20 cellular contexts compared by ENCODE assay signal in the genomic region with DNA sequence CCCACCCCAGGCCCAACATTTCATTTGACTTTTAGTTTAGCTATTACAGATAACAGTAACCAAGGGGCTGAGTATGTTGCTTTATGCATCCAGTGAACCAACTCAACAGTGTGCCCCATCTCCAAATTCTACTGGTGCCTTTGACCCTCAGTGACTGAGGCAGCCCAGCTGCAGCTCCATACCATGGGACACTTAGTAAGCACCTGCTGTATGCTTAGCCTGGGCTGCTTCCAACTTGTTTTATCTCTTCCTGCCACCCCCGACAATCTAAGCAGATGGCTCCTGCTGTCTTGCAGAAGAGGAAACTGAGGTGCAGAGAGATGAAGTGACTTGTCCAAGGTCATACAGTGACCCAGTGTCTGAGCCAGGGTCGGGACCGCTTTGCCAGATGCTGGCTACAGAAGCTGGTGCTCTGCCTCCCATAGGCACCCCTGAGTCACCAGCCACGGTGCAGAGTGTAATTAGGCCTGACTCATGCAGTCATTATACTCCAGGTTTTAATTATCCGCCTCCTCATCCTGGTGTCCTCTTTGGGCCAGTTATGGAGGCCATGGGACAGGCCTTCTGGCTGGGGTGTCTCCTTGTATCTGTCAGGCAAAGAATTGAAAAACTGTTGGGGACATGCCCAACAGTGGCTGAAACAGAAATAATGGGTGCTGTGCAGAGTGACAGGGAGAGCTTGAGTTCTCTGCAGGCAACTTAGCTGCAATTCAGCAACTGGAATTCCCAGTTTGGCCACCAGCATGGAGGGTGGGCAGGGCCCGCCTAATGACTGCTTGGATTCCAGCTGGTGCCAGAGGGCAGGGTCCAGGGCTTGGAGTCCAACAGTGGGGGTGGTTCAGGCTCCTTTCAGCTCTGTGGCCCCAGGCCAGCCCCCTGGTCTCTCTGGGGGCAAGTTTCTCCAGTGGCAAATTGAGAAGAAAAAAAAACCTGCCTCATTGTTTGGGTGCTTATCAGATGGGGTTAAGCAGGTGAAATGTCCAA. TPM values are rescaled to one million over a fixed set of nuclear protein-coding genes. Genes with fewer than 3 reads are reported as not detected.
DNase-seq lines count a peak whose midpoint lies in the region; ATAC-seq, FAIRE-seq and TF ChIP-seq lines count a peak whose summit lies in the region.
"Had no signal": no experiment of that assay in that cellular context is flagged by ENCODE, and none has a peak within 500 bp of the region (broad histone marks: within the 10 kb centered on the region; RNA-seq: fewer than 3 reads in every experiment).

No MANE protein-coding gene starts in this region.

- TF ChIP-seq CTCF in WTC11 (IDR thresholded peaks at IDR 0.05) (no peak), kidney (IDR thresholded peaks at IDR 0.05; ENCODE audit: borderline replicate concordance, extremely low read depth, insufficient read depth) (no peak)

- H3K4me1 Mint-ChIP-seq in WTC11: peaks cover 39% of the 10 kb centered on the region

- no peak overlapping the region for H3K4me3 Mint-ChIP-seq in WTC11

- CTCF ChIA-PET in WTC11 (lab: Charles Lee): interaction anchor here (0.6 to 2.5 kb wide), 5 partner anchors 12 to 35 kb away, joined by 3 to 8 read pairs (median 3); a partner anchor contains a TSS

- POLR2A ChIA-PET in WTC11 (lab: Charles Lee): no interaction called here

- no peak for ATAC-seq in WTC11
- ATAC-seq in HG02763 (IDR thresholded peaks at IDR 0.05; ENCODE audit: unreplicated experiment): no peak
- ATAC-seq: A549 had no signal

- no peaks in the 10 kb centered on the region for H3K4me1 ChIP-seq in kidney (ENCODE audit: control insufficient read depth in 1 of 2, insufficient read depth in 1 of 2, low read depth in 1 of 2, low read length in 2 of 2)
- H3K4me1 ChIP-seq: A549, Peyer's patch had no signal

- intact Hi-C loops in kidney (cut with DNase I): no loop called here

- FAIRE-seq in kidney (lab: Jason Lieb, UNC): no peak
- FAIRE-seq in RCC 7860 (lab: Jason Lieb, UNC): no peak
- FAIRE-seq: A549 had no signal

- H3K36me3 ChIP-seq in kidney (ENCODE audit: control insufficient read depth in 1 of 2, insufficient read depth in 2 of 2, low read length in 2 of 2): no peaks in the 10 kb centered on the region
- H3K36me3 ChIP-seq: Peyer's patch, SJSA1 had no signal

- H3K36me3 Mint-ChIP-seq in WTC11: no peaks in the 10 kb centered on the region

- H3K27ac ChIP-seq in kidney (ENCODE audit: low read depth in 2 of 2, low read length in 2 of 2): no peak overlapping the region
- H3K27ac ChIP-seq: A549, HL-60, Peyer's patch, SJSA1 had no signal

- H3K9me3 ChIP-seq in kidney (ENCODE audit: control insufficient read depth in 1 of 2, low read length in 2 of 2): no peaks in the 10 kb centered on the region
- H3K9me3 ChIP-seq: A549, Peyer's patch, SJSA1 had no signal

- H3K4me3 ChIP-seq in kidney (ENCODE audit: low read length in 2 of 2): no peak overlapping the region
- H3K4me3 ChIP-seq: A549, Peyer's patch, SJSA1 had no signal

- DNase-seq in AG08395 (ENCODE audit: low spot score) (peak; percentile 18), M059J (ENCODE audit: low read depth) (peak; percentile 64), WTC11 (ENCODE audit: low spot score) (peak; percentile 8), kidney (peak; percentile 33), NCI-H526 (lab: John Stamatoyannopoulos, UW) (no peak), RCC 7860 (ENCODE audit: low spot score) (no peak), AG08396 (ENCODE audit: low spot score) (no peak)
- DNase-seq: AML-193, DMS79, GF-D8, HCEC 1CT, NCI-H146, NCI-H2107, NCI-H748 treated with DMSO at 0.1 percent for 48 hours, SW 1271 had no signal

- H3K9me3 Mint-ChIP-seq in WTC11: no peaks in the 10 kb centered on the region

- no peak overlapping the region for H3K27ac Mint-ChIP-seq in WTC11

- peaks cover 2% of the 10 kb centered on the region for H3K27me3 Mint-ChIP-seq in WTC11 (ENCODE audit: low read depth)

- no peak overlapping the region for H3K9ac ChIP-seq in kidney (ENCODE audit: low read length in 2 of 2)

TF ChIP-seq in WTC11, 78 proteins besides CTCF, POLR2A, EP300 and RAD21 (continues in another document):
- TF ChIP-seq ESRRA (CRISPR knock-in tag; IDR thresholded peaks at IDR 0.05; ENCODE audit: borderline replicate concordance): no peak
- TF ChIP-seq, protein P1, sequence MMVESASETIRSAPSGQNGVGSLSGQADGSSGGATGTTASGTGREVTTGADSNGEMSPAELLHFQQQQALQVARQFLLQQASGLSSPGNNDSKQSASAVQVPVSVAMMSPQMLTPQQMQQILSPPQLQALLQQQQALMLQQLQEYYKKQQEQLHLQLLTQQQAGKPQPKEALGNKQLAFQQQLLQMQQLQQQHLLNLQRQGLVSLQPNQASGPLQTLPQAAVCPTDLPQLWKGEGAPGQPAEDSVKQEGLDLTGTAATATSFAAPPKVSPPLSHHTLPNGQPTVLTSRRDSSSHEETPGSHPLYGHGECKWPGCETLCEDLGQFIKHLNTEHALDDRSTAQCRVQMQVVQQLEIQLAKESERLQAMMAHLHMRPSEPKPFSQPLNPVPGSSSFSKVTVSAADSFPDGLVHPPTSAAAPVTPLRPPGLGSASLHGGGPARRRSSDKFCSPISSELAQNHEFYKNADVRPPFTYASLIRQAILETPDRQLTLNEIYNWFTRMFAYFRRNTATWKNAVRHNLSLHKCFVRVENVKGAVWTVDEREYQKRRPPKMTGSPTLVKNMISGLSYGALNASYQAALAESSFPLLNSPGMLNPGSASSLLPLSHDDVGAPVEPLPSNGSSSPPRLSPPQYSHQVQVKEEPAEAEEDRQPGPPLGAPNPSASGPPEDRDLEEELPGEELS (CRISPR knock-in tag; IDR thresholded peaks at IDR 0.05): no peak
- no peak for TF ChIP-seq TEAD4 (CRISPR knock-in tag; IDR thresholded peaks at IDR 0.05)
- TF ChIP-seq, protein P2, sequence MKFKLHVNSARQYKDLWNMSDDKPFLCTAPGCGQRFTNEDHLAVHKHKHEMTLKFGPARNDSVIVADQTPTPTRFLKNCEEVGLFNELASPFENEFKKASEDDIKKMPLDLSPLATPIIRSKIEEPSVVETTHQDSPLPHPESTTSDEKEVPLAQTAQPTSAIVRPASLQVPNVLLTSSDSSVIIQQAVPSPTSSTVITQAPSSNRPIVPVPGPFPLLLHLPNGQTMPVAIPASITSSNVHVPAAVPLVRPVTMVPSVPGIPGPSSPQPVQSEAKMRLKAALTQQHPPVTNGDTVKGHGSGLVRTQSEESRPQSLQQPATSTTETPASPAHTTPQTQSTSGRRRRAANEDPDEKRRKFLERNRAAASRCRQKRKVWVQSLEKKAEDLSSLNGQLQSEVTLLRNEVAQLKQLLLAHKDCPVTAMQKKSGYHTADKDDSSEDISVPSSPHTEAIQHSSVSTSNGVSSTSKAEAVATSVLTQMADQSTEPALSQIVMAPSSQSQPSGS (CRISPR knock-in tag; IDR thresholded peaks at IDR 0.05; ENCODE audit: borderline replicate concordance, low read depth): no peak
- TF ChIP-seq, protein P3, sequence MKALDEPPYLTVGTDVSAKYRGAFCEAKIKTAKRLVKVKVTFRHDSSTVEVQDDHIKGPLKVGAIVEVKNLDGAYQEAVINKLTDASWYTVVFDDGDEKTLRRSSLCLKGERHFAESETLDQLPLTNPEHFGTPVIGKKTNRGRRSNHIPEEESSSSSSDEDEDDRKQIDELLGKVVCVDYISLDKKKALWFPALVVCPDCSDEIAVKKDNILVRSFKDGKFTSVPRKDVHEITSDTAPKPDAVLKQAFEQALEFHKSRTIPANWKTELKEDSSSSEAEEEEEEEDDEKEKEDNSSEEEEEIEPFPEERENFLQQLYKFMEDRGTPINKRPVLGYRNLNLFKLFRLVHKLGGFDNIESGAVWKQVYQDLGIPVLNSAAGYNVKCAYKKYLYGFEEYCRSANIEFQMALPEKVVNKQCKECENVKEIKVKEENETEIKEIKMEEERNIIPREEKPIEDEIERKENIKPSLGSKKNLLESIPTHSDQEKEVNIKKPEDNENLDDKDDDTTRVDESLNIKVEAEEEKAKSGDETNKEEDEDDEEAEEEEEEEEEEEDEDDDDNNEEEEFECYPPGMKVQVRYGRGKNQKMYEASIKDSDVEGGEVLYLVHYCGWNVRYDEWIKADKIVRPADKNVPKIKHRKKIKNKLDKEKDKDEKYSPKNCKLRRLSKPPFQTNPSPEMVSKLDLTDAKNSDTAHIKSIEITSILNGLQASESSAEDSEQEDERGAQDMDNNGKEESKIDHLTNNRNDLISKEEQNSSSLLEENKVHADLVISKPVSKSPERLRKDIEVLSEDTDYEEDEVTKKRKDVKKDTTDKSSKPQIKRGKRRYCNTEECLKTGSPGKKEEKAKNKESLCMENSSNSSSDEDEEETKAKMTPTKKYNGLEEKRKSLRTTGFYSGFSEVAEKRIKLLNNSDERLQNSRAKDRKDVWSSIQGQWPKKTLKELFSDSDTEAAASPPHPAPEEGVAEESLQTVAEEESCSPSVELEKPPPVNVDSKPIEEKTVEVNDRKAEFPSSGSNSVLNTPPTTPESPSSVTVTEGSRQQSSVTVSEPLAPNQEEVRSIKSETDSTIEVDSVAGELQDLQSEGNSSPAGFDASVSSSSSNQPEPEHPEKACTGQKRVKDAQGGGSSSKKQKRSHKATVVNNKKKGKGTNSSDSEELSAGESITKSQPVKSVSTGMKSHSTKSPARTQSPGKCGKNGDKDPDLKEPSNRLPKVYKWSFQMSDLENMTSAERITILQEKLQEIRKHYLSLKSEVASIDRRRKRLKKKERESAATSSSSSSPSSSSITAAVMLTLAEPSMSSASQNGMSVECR (CRISPR knock-in tag; IDR thresholded peaks at IDR 0.05; ENCODE audit: borderline replicate concordance): no peak
- TF ChIP-seq, protein P4, sequence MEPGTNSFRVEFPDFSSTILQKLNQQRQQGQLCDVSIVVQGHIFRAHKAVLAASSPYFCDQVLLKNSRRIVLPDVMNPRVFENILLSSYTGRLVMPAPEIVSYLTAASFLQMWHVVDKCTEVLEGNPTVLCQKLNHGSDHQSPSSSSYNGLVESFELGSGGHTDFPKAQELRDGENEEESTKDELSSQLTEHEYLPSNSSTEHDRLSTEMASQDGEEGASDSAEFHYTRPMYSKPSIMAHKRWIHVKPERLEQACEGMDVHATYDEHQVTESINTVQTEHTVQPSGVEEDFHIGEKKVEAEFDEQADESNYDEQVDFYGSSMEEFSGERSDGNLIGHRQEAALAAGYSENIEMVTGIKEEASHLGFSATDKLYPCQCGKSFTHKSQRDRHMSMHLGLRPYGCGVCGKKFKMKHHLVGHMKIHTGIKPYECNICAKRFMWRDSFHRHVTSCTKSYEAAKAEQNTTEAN (CRISPR knock-in tag; IDR thresholded peaks at IDR 0.05): no peak

RNA-seq across cellular contexts. Expression of a gene that starts 8.2 kb away (rescaled TPM):
- 0.07 TPM in 1 of 2 replicates, not detected in the other for total RNA-seq in M059J (2014; rRNA removed; shearing (Covaris generic))
- 2.3 to 5.7 TPM (median 2.7 TPM) in 3 replicates for total RNA-seq in WTC11 (2021)
- not detected for total RNA-seq in kidney
- polyA plus RNA-seq in kidney (ENCODE audit: insufficient read depth, low read depth, low replicate concordance): not detected
- total RNA-seq: Peyer's patch had no signal

RNA-seq across cellular contexts. Expression of a gene that starts 20.6 kb away (rescaled TPM):
- total RNA-seq in M059J (2014; rRNA removed; shearing (Covaris generic)): 7.0 and 13.2 TPM in 2 replicates
- total RNA-seq in WTC11 (2021): 22.7 to 26.9 TPM (median 22.8 TPM) in 3 replicates
- 2.6 TPM for total RNA-seq in kidney
- 1.2 TPM for polyA plus RNA-seq in kidney (ENCODE audit: insufficient read depth, low read depth, low replicate concordance)

Comparison
In these comparisons a context has a peak if more than half of its experiments do, and no peak if none do; other contexts are left out.
1. DNase-seq: peak in AG08395 (single experiment), M059J (single experiment), WTC11 (single experiment) and kidney (single experiment); none in NCI-H526 (0 of 2), RCC 7860 (single experiment) and AG08396 (single experiment).